17 cellular contexts compared by ENCODE assay signal in genomic region chr2:162403884-162404283, GRCh38. TPM values are rescaled to one million over a fixed set of nuclear protein-coding genes. Genes with fewer than 3 reads are reported as not detected.
A peak's percentile ranks its signal among the peaks of the same experiment; 100 is the strongest.
DNase-seq lines count a peak whose midpoint lies in the region; ATAC-seq and TF ChIP-seq lines count a peak whose summit lies in the region.
"Had no signal": no experiment of that assay in that cellular context is flagged by ENCODE, and none has a peak within 500 bp of the region (broad histone marks: within the 10 kb centered on the region; RNA-seq: fewer than 3 reads in every experiment).

No MANE protein-coding gene starts in this region.

- TF ChIP-seq CTCF in choroid plexus epithelial cell (conservative IDR thresholded peaks at IDR 0.05; ENCODE audit: low read depth, low read length) (no peak), mucosa of descending colon (IDR thresholded peaks at IDR 0.05) (no peak)

- no peaks in the 10 kb centered on the region for H3K4me1 ChIP-seq in mucosa of descending colon (ENCODE audit: low read depth)
- H3K4me1 ChIP-seq: heart left ventricle, SJCRH30 had no signal

- ATAC-seq in mucosa of descending colon = peak; percentile 79
- ATAC-seq: heart left ventricle; left lobe of liver; natural killer cell treated with Interleukin-12 subunit alpha and Interleukin-12 subunit beta and Interleukin-15 and Interleukin-18, amount 100 ng/mL, for 72 hours had no signal

- H3K9me3 ChIP-seq in mucosa of descending colon = no peaks in the 10 kb centered on the region
- H3K9me3 ChIP-seq: heart left ventricle, SJCRH30 had no signal

- H3K36me3 ChIP-seq in mucosa of descending colon (ENCODE audit: low read depth) = no peaks in the 10 kb centered on the region
- H3K36me3 ChIP-seq: heart left ventricle, SJCRH30, WERI-Rb-1 had no signal

- intact Hi-C loops in mucosa of descending colon (cut with DNase I, micrococcal nuclease) (no loop called here), posterior cingulate gyrus (cut with DNase I) (no loop called here)

- H3K4me3 ChIP-seq in choroid plexus epithelial cell (ENCODE audit: low read depth, low read length) = no peak overlapping the region
- no peak overlapping the region for H3K4me3 ChIP-seq in mucosa of descending colon
- H3K4me3 ChIP-seq: dorsolateral prefrontal cortex, heart left ventricle, SJCRH30, skin epidermis had no signal

- DNase-seq in ELR (ENCODE audit: low read depth) = peak; percentile 61
- peak; percentile 59 for DNase-seq in NCI-H226
- peak; percentile 56 for DNase-seq in choroid plexus epithelial cell (ENCODE audit: low read depth)
- DNase-seq in mucosa of descending colon = peak in 1 of 3 donors; percentile 19
- no peak for DNase-seq in LoVo (ENCODE audit: low spot score)
- DNase-seq in posterior cingulate gyrus = no peak
- no peak for DNase-seq in NCI-H1417 treated with DMSO at 0.1 percent for 48 hours (lab: John Stamatoyannopoulos, UW)
- DNase-seq in NCI-H128 (lab: John Stamatoyannopoulos, UW; ENCODE audit: unreplicated experiment) = no peak
- DNase-seq: C1 segment of cervical spinal cord, dorsolateral prefrontal cortex, GDM1, heart left ventricle, SJCRH30, WERI-Rb-1 had no signal

RNA-seq across cellular contexts. Expression of gene GCA, which starts 60.0 kb away (rescaled TPM):
- total RNA-seq in mucosa of descending colon = 10 to 100 TPM; 14.1 to 32.8 (median 29.1) TPM

Comparison
In these comparisons a context has a peak if more than half of its experiments do, and no peak if none do; other contexts are left out.
1. DNase-seq: peak in ELR (single experiment), NCI-H226 (single experiment) and choroid plexus epithelial cell (single experiment); none in LoVo (single experiment), posterior cingulate gyrus (0 of 10), NCI-H1417 treated with DMSO at 0.1 percent for 48 hours (single experiment) and NCI-H128 (single experiment).